Comparison of ENCODE assay signal across 15 cellular contexts in the genomic region with DNA sequence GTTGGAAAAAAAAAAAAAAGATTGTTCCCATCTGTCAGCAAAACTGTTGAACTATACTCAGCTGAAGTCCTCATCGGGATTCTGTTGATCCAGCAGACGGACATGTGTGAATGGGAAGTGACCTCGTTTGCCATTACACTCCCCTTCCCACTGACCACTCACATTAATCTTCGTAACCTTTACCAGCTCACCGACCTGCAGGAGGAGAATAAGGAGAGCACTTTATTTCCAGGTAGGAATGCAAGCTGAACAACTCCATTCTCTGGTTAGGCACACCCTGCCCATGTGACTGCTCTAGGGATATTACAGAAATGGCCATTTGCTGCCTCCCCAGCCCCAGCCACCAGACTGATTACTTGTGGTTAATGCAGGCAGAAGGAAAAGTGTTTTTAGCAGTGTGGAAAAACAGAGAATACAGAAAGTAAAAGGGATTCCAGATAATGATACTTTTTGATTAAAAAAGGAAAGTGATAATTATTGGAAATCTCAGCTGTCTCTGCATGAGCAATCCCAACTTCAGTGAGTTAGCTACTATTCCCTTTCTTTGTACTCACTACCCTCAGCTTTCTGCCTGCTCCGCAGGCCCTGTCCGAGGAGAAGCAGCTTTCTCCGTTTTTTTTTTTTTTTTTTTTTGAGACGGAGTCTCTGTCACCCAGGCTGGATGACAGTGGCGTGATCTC. TPM values are rescaled to one million over a fixed set of nuclear protein-coding genes. Genes with fewer than 3 reads are reported as not detected.
DNase-seq lines count a peak whose midpoint lies in the region; ATAC-seq, FAIRE-seq and TF ChIP-seq lines count a peak whose summit lies in the region.
"Had no signal": no experiment of that assay in that cellular context is flagged by ENCODE, and none has a peak within 500 bp of the region (broad histone marks: within the 10 kb centered on the region; RNA-seq: fewer than 3 reads in every experiment).

No MANE protein-coding gene starts in this region.

- no peak for DNase-seq in A673 (ENCODE audit: low spot score)
- no peak for DNase-seq in PC-3
- no peak for DNase-seq in epithelial cell of prostate (ENCODE audit: low read depth, low spot score)
- no peak for DNase-seq in kidney glomerular epithelial cell (lab: John Stamatoyannopoulos, UW)
- DNase-seq in small intestine, result no peak
- no peak for DNase-seq in erythroblast (lab: John Stamatoyannopoulos, UW)
- DNase-seq: activated gamma-delta T cell; RPMI8226; stimulated activated CD4-positive, alpha-beta T cell treated with anti-CD3 and anti-CD28 coated beads, Interleukin-2, amount 100 ng/mL, for 48 hours had no signal

- H3K9ac ChIP-seq in PC-3 (ENCODE audit: low read length), result peak overlapping the region; percentile 3; the same call in 1 of the 2 replicates
- H3K9ac ChIP-seq: neural progenitor cell had no signal

- H3K36me3 ChIP-seq in A673 (ENCODE audit: insufficient read depth, low read length, poor library complexity, severe bottlenecking) (peaks cover 47% of the 10 kb centered on the region), PC-3 (ENCODE audit: low read depth, low read length) (peaks cover 14% of the 10 kb centered on the region), mesodermal cell (ENCODE audit: control insufficient read depth, insufficient read depth, low read length) (peaks cover 70% of the 10 kb centered on the region), small intestine (ENCODE audit: control insufficient read depth in 2 of 2, insufficient read depth in 2 of 2, low read length in 2 of 2) (peaks cover 8 to 21% of the 10 kb centered on the region in 2 donors)

- H2AFZ ChIP-seq in PC-3 (ENCODE audit: low read length), result peak overlapping the region; percentile 54; the same call in 1 of the 2 replicates
- H2AFZ ChIP-seq: neural progenitor cell had no signal

- TF ChIP-seq CTCF in A673 (conservative IDR thresholded peaks at IDR 0.05; ENCODE audit: low read depth, low read length) (no peak), PC-3 (conservative IDR thresholded peaks at IDR 0.05; ENCODE audit: low read depth, low read length) (no peak)

- no peaks in the 10 kb centered on the region for H4K20me1 ChIP-seq in PC-3 (ENCODE audit: low read length)

- no peaks in the 10 kb centered on the region for H3K27me3 ChIP-seq in A673 (replicated peaks; ENCODE audit: insufficient read depth, low read depth, low read length, poor library complexity)
- no peaks in the 10 kb centered on the region for H3K27me3 ChIP-seq in PC-3 (ENCODE audit: low read length)
- H3K27me3 ChIP-seq in small intestine (ENCODE audit: control insufficient read depth in 2 of 2, insufficient read depth in 2 of 2, low read length in 2 of 2), result no peaks in the 10 kb centered on the region
- H3K27me3 ChIP-seq: neural progenitor cell had no signal

- peak; percentile 33 for ATAC-seq in PC-3
- ATAC-seq in HG03520 (IDR thresholded peaks at IDR 0.05; ENCODE audit: unreplicated experiment), result no peak
- ATAC-seq: K562 had no signal

- H3K79me2 ChIP-seq in PC-3 (ENCODE audit: low read length), result peaks cover 38% of the 10 kb centered on the region

- H3K9me2 ChIP-seq in PC-3 (replicated peaks; ENCODE audit: low read length), result no peaks in the 10 kb centered on the region

- peaks cover 3% of the 10 kb centered on the region for H3F3A ChIP-seq in PC-3 (ENCODE audit: low read length, unreplicated experiment)

- H3K27ac ChIP-seq in A673 (ENCODE audit: low read depth, low read length, poor library complexity, severe bottlenecking) (peak overlapping the region; percentile 37), PC-3 (ENCODE audit: low read length) (peak overlapping the region; percentile 71), epithelial cell of prostate (peak overlapping the region; percentile 78), mesodermal cell (ENCODE audit: low read depth, low read length, severe bottlenecking) (peak overlapping the region; percentile 41), small intestine (ENCODE audit: low read depth in 1 of 2, low read length in 1 of 2) (no peak overlapping the region)
- H3K27ac ChIP-seq: neural progenitor cell, VCaP had no signal

- BruUV-seq in A673 (replicated peaks; lab: Mats Ljungman, UMichigan) (no TSS peak), PC-3 (replicated peaks; lab: Mats Ljungman, UMichigan) (no TSS peak)

- CTCF ChIA-PET in A673 (lab: Charles Lee), result no interaction called here
- CTCF ChIA-PET in PC-3 (lab: Charles Lee), result interaction anchor here (0.7 kb wide), 1 partner anchor 58 kb away, joined by 3 read pairs; no protein-coding TSS in a partner anchor

- H3K4me1 ChIP-seq in A673 (ENCODE audit: insufficient read depth, low read length, poor library complexity, severe bottlenecking) (peaks cover 8% of the 10 kb centered on the region), PC-3 (ENCODE audit: insufficient read depth, low read length) (peaks cover 17% of the 10 kb centered on the region), mesodermal cell (ENCODE audit: control insufficient read depth, insufficient read depth, low read length, poor library complexity, severe bottlenecking) (peaks cover 14% of the 10 kb centered on the region), small intestine (ENCODE audit: control insufficient read depth in 2 of 2, insufficient read depth in 1 of 2, low read depth in 1 of 2, low read length in 1 of 2) (no peaks in the 10 kb centered on the region)
- H3K4me1 ChIP-seq: HAP-1, neural progenitor cell had no signal

- TF ChIP-seq POLR2A in erythroblast (IDR thresholded peaks at IDR 0.05; ENCODE audit: low read length), result no peak

- intact Hi-C loops in A673 (cut with micrococcal nuclease; ENCODE audit: unreplicated experiment) (no loop called here), PC-3 (cut with micrococcal nuclease) (loop anchor here (10.0 kb wide), 1 partner anchor 59 kb away; no protein-coding TSS in a partner anchor)

- H3K4me2 ChIP-seq in PC-3 (ENCODE audit: low read length), result peak overlapping the region; percentile 63
- H3K4me2 ChIP-seq: neural progenitor cell had no signal

- H3K9me3 ChIP-seq in A673 (ENCODE audit: low read depth, low read length, poor library complexity, severe bottlenecking) (no peaks in the 10 kb centered on the region), PC-3 (ENCODE audit: low read length) (no peaks in the 10 kb centered on the region), mesodermal cell (ENCODE audit: control insufficient read depth, low read length) (no peaks in the 10 kb centered on the region), small intestine (ENCODE audit: control insufficient read depth, low read depth) (no peaks in the 10 kb centered on the region)
- H3K9me3 ChIP-seq: HAP-1 had no signal

- H3K4me3 ChIP-seq in A673 (ENCODE audit: low read depth, low read length, poor library complexity, severe bottlenecking), result no peak overlapping the region
- H3K4me3 ChIP-seq in PC-3 (ENCODE audit: low read length), result no peak overlapping the region; the same call in 1 of the 2 replicates
- H3K4me3 ChIP-seq in mesodermal cell (ENCODE audit: extremely low read depth, insufficient read depth, low read length, poor library complexity, severe bottlenecking), result no peak overlapping the region
- H3K4me3 ChIP-seq in small intestine (ENCODE audit: low read depth in 1 of 2, low read length in 2 of 2), result no peak overlapping the region
- H3K4me3 ChIP-seq: HAP-1, K562, neural progenitor cell had no signal

- WGBS in mesodermal cell (ENCODE audit: insufficient coverage in 2 of 2), 2 experiments, result 92 to 100% methylated on average over 2 to 8 of the region's 10 CpGs
- 80 to 85% (median 81%) methylated on average over 10 of the region's 10 CpGs for WGBS in small intestine, 3 donors

- FAIRE-seq in small intestine (lab: Jason Lieb, UNC), result no peak
- FAIRE-seq: K562 had no signal

- POLR2A ChIA-PET in A673 (lab: Charles Lee; ENCODE audit: low non-redundant PET), result no interaction called here
- POLR2A ChIA-PET in PC-3 (lab: Charles Lee; ENCODE audit: unreplicated experiment), result no interaction called here

RNA-seq across cellular contexts. Expression of a gene that starts 23.6 kb away (rescaled TPM):
- total RNA-seq in A673 (2021) (1,404 and 1,447 TPM in 2 replicates), PC-3 (2014; rRNA removed) (210 and 342 TPM in 2 replicates)
- polyA plus RNA-seq in mesodermal cell (2013, experiment 1 of 2), result 846 TPM
- 947 TPM for polyA plus RNA-seq in mesodermal cell (2013, experiment 2 of 2)
- polyA plus RNA-seq in small intestine, result 100 to 1,000 TPM; 235 to 390 (median 253) TPM

RNA-seq across cellular contexts. Expression of a gene that starts 32.4 kb away (rescaled TPM):
- total RNA-seq in A673 (2021) (85.9 and 86.5 TPM in 2 replicates), PC-3 (2014; rRNA removed) (41.8 and 49.4 TPM in 2 replicates)
- 68.2 TPM for polyA plus RNA-seq in mesodermal cell (2013, experiment 1 of 2)
- 63.0 TPM for polyA plus RNA-seq in mesodermal cell (2013, experiment 2 of 2)
- polyA plus RNA-seq in small intestine, result 10 to 100 TPM; 31.2 to 42.9 (median 41.6) TPM

Comparison
In these comparisons a context has a peak if more than half of its experiments do, and no peak if none do; other contexts are left out.
1. H3K27ac ChIP-seq: peak in A673 (single experiment), PC-3 (single experiment), epithelial cell of prostate (single experiment) and mesodermal cell (single experiment); none in small intestine (0 of 2).